ENCODE assay signal across 1 cellular context in genomic region chr2:101440127-101440738, GRCh38.
TF ChIP-seq lines count a peak whose summit lies in the region.

No MANE protein-coding gene starts in this region.

TF ChIP-seq in HepG2, 621 proteins besides CTCF, POLR2A, EP300 and RAD21 (continued from another document):
- TF ChIP-seq CSRNP2 (CRISPR knock-in tag; conservative IDR thresholded peaks at IDR 0.05; ENCODE audit: low read depth), result no peak
- no peak for TF ChIP-seq ZNF768 (CRISPR knock-in tag; IDR thresholded peaks at IDR 0.05)
- TF ChIP-seq ZNF263 (CRISPR knock-in tag; IDR thresholded peaks at IDR 0.05), result 0 out of 2 replicates have a peak, but pooled peaks have one; percentile 24
- TF ChIP-seq ZNF772 (CRISPR knock-in tag; IDR thresholded peaks at IDR 0.05), result no peak
- no peak for TF ChIP-seq ZNF775 (CRISPR knock-in tag; IDR thresholded peaks at IDR 0.05; ENCODE audit: borderline replicate concordance)
- no peak for TF ChIP-seq ZBTB21 (CRISPR knock-in tag; IDR thresholded peaks at IDR 0.05)
- TF ChIP-seq POGZ (CRISPR knock-in tag; IDR thresholded peaks at IDR 0.05), result no peak
- no peak for TF ChIP-seq NR1H2 (CRISPR knock-in tag; IDR thresholded peaks at IDR 0.05; ENCODE audit: borderline replicate concordance, low read depth)
- TF ChIP-seq MAZ (IDR thresholded peaks at IDR 0.05; ENCODE audit: borderline replicate concordance, low read depth, low read length), result no peak
- no peak for TF ChIP-seq MAZ (CRISPR knock-in tag; IDR thresholded peaks at IDR 0.05; ENCODE audit: low read depth)
